In genomic region chr1:179187708-179188471, GRCh38 we compare ENCODE assay signal across 20 cellular contexts.
"Had no signal": no experiment of that assay in that cellular context is flagged by ENCODE, and none has a peak within 500 bp of the region (broad histone marks: within the 10 kb centered on the region; RNA-seq: fewer than 3 reads in every experiment).

No MANE protein-coding gene starts in this region.

- H3K4me3 Mint-ChIP-seq: activated B cell treated with CpG ODN at 0.5 μM for 24 hours; activated CD4-positive, alpha-beta memory T cell treated with anti-CD3 and anti-CD28 coated beads, Interleukin-2, amount 10 ng/mL, durations not matched to agents 7 days and 5 days; activated naive CD4-positive, alpha-beta T cell treated with anti-CD3 and anti-CD28 coated beads, Interleukin-2, amount 10 ng/mL, durations not matched to agents 7 days and 5 days; activated T-cell treated with anti-CD3 and anti-CD28 coated beads, Interleukin-2, amount 50 U/mL, for 24 hours; naive thymus-derived CD8-positive, alpha-beta T cell; T-helper 2 cell treated with Interferon-gamma antibody and Interleukin-4, amounts not matched to agents 5 μg/mL and 100 μg/mL, for 36 hours had no signal

- H3K4me1 ChIP-seq: parathyroid adenoma, thyroid gland, uterus had no signal

- H3K9me3 Mint-ChIP-seq: activated B cell treated with CpG ODN at 0.5 μM for 24 hours; activated CD4-positive, alpha-beta memory T cell treated with anti-CD3 and anti-CD28 coated beads, Interleukin-2, amount 10 ng/mL, durations not matched to agents 7 days and 5 days; activated naive CD4-positive, alpha-beta T cell treated with anti-CD3 and anti-CD28 coated beads, Interleukin-2, amount 10 ng/mL, durations not matched to agents 7 days and 5 days; activated T-cell treated with anti-CD3 and anti-CD28 coated beads, Interleukin-2, amount 50 U/mL, for 24 hours; naive thymus-derived CD8-positive, alpha-beta T cell; T-helper 2 cell treated with Interferon-gamma antibody and Interleukin-4, amounts not matched to agents 5 μg/mL and 100 μg/mL, for 36 hours had no signal

- H3K27me3 Mint-ChIP-seq: activated B cell treated with CpG ODN at 0.5 μM for 24 hours; activated CD4-positive, alpha-beta memory T cell treated with anti-CD3 and anti-CD28 coated beads, Interleukin-2, amount 10 ng/mL, durations not matched to agents 7 days and 5 days; activated naive CD4-positive, alpha-beta T cell treated with anti-CD3 and anti-CD28 coated beads, Interleukin-2, amount 10 ng/mL, durations not matched to agents 7 days and 5 days; activated T-cell treated with anti-CD3 and anti-CD28 coated beads, Interleukin-2, amount 50 U/mL, for 24 hours; naive thymus-derived CD8-positive, alpha-beta T cell had no signal

- DNase-seq: activated B cell treated with CpG ODN at 0.5 μM for 24 hours; activated CD4-positive, alpha-beta memory T cell treated with anti-CD3 and anti-CD28 coated beads, Interleukin-2, amount 10 ng/mL, durations not matched to agents 7 days and 5 days; activated CD4-positive, alpha-beta T cell treated with anti-CD3 and anti-CD28 coated beads for 48 hours; activated naive CD4-positive, alpha-beta T cell treated with anti-CD3 and anti-CD28 coated beads, Interleukin-2, amount 10 ng/mL, durations not matched to agents 7 days and 5 days; activated T-cell treated with anti-CD3 and anti-CD28 coated beads, Interleukin-2, amount 50 U/mL, for 24 hours; aorta; brain microvascular endothelial cell; effector CD8-positive, alpha-beta T cell; gastrocnemius medialis; heart left ventricle; mesenchymal stem cell; naive thymus-derived CD8-positive, alpha-beta T cell; stimulated activated CD4-positive, alpha-beta T cell treated with anti-CD3 and anti-CD28 coated beads, Interleukin-12 subunit alpha, Interleukin-12 subunit beta, amount 100 ng/mL, for 4 hours; stimulated activated CD4-positive, alpha-beta T cell treated with anti-CD3 and anti-CD28 coated beads, Interleukin-1b, Interleukin-23, amount 100 ng/mL, for 48 hours; stimulated activated CD8-positive, alpha-beta memory T cell treated with anti-CD3 and anti-CD28 coated beads, Interleukin-4, amount 100 ng/mL, for 48 hours; stimulated activated naive CD4-positive, alpha-beta T cell treated with Interleukin-2 at 50 U/mL for 16 hours; thyroid gland; uterus had no signal

- H3K9me3 ChIP-seq: gastrocnemius medialis, heart left ventricle, thyroid gland, uterus had no signal

- H3K4me3 ChIP-seq: gastrocnemius medialis, heart left ventricle, thyroid gland, uterus had no signal

- H3K27me3 ChIP-seq: brain microvascular endothelial cell, gastrocnemius medialis, heart left ventricle, thyroid gland, uterus had no signal

- H2AFZ ChIP-seq: parathyroid adenoma had no signal

- H3K9ac ChIP-seq: parathyroid adenoma had no signal

- H3K27ac ChIP-seq: brain microvascular endothelial cell, gastrocnemius medialis, heart left ventricle, parathyroid adenoma, thyroid gland, uterus had no signal

- H3K36me3 ChIP-seq: brain microvascular endothelial cell, gastrocnemius medialis, heart left ventricle, thyroid gland, uterus had no signal

- H3K27ac Mint-ChIP-seq: activated B cell treated with CpG ODN at 0.5 μM for 24 hours; activated CD4-positive, alpha-beta memory T cell treated with anti-CD3 and anti-CD28 coated beads, Interleukin-2, amount 10 ng/mL, durations not matched to agents 7 days and 5 days; activated naive CD4-positive, alpha-beta T cell treated with anti-CD3 and anti-CD28 coated beads, Interleukin-2, amount 10 ng/mL, durations not matched to agents 7 days and 5 days; activated T-cell treated with anti-CD3 and anti-CD28 coated beads, Interleukin-2, amount 50 U/mL, for 24 hours; naive thymus-derived CD8-positive, alpha-beta T cell; T-helper 2 cell treated with Interferon-gamma antibody and Interleukin-4, amounts not matched to agents 5 μg/mL and 100 μg/mL, for 36 hours had no signal
